27 cellular contexts compared by ENCODE assay signal in genomic region chr2:45739796-45740485, GRCh38.
A peak's percentile ranks its signal among the peaks of the same experiment; 100 is the strongest.
DNase-seq lines count a peak whose midpoint lies in the region; ATAC-seq, FAIRE-seq and TF ChIP-seq lines count a peak whose summit lies in the region.
"Had no signal": no experiment of that assay in that cellular context is flagged by ENCODE, and none has a peak within 500 bp of the region (broad histone marks: within the 10 kb centered on the region; RNA-seq: fewer than 3 reads in every experiment).

No MANE protein-coding gene starts in this region.

- FAIRE-seq in H54 (lab: Jason Lieb, UNC): no peak
- FAIRE-seq: endometrium, islet of Langerhans had no signal

- no peak for TF ChIP-seq CTCF in A673 (conservative IDR thresholded peaks at IDR 0.05; ENCODE audit: low read depth, low read length)

- peaks cover 15% of the 10 kb centered on the region for H3K4me1 ChIP-seq in A673 (ENCODE audit: insufficient read depth, low read length, poor library complexity, severe bottlenecking)
- H3K4me1 ChIP-seq in BLaER1: peaks cover 90% of the 10 kb centered on the region

- H4K20me1 ChIP-seq in BLaER1: peaks cover 97% of the 10 kb centered on the region

- DNase-seq in A673 (ENCODE audit: low spot score): peak; percentile 45
- peak; percentile 5 for DNase-seq in NCI-H1105 treated with DMSO at 0.1 percent for 48 hours (lab: John Stamatoyannopoulos, UW)
- DNase-seq in central memory CD8-positive, alpha-beta T cell (ENCODE audit: low spot score in 2 of 2): no peak
- DNase-seq in H54 (ENCODE audit: insufficient read length, low spot score): no peak
- no peak for DNase-seq in DMS53 treated with DMSO at 0.1 percent for 48 hours (lab: John Stamatoyannopoulos, UW; ENCODE audit: unreplicated experiment)
- DNase-seq: activated B cell treated with CpG ODN at 0.5 μM for 24 hours; activated effector memory CD4-positive, alpha-beta T cell treated with Interleukin-2 at 50 U/mL for 16 hours; Calu3; foreskin fibroblast; GF-D8; H9; hippocampal formation; MM.1S; NCI-H2029; NCI-H526 treated with DMSO at 0.1 percent for 48 hours; stimulated activated CD4-positive, alpha-beta T cell treated with anti-CD3 and anti-CD28 coated beads, Interleukin-1b, Interleukin-23, amount 100 ng/mL, for 48 hours; transverse colon had no signal

- CTCF ChIA-PET in A673 (lab: Charles Lee): no interaction called here

- H3K27me3 ChIP-seq in A673 (replicated peaks; ENCODE audit: insufficient read depth, low read depth, low read length, poor library complexity) (no peaks in the 10 kb centered on the region), BLaER1 (no peaks in the 10 kb centered on the region)
- H3K27me3 ChIP-seq: transverse colon had no signal

- intact Hi-C loops in A673 (cut with micrococcal nuclease; ENCODE audit: unreplicated experiment): no loop called here

- H3K9ac ChIP-seq in BLaER1: no peak overlapping the region

- H3K4me1 Mint-ChIP-seq in central memory CD8-positive, alpha-beta T cell: peaks cover 11% of the 10 kb centered on the region

- H3K36me3 ChIP-seq in A673 (ENCODE audit: insufficient read depth, low read length, poor library complexity, severe bottlenecking) (no peaks in the 10 kb centered on the region), BLaER1 (peaks cover 50% of the 10 kb centered on the region)
- H3K36me3 ChIP-seq: transverse colon had no signal

- POLR2A ChIA-PET in A673 (lab: Charles Lee; ENCODE audit: low non-redundant PET): no interaction called here

- no peak overlapping the region for H3K27ac ChIP-seq in A673 (ENCODE audit: low read depth, low read length, poor library complexity, severe bottlenecking)
- peak overlapping the region; percentile 27; the same call in 1 of the 2 replicates for H3K27ac ChIP-seq in BLaER1
- H3K27ac ChIP-seq: coronary artery, HL-60, SK-N-MC, transverse colon had no signal

- no peak overlapping the region for H3K4me3 Mint-ChIP-seq in central memory CD8-positive, alpha-beta T cell
- H3K4me3 Mint-ChIP-seq: activated B cell treated with CpG ODN at 0.5 μM for 24 hours; H9; IgD-negative memory B cell; stimulated activated naive CD8-positive, alpha-beta T cell treated with anti-CD3 and anti-CD28 coated beads, Interleukin-15, Interleukin-2, amounts not matched to agents 100 ng/mL and 50 ng/mL, for 24 hours had no signal

- peak overlapping the region; percentile 46 for H3K4me2 ChIP-seq in BLaER1

- no peak for TF ChIP-seq POLR2A in H54 (IDR thresholded peaks at IDR 0.05; ENCODE audit: low read depth, low read length)

- no peak for ATAC-seq in central memory CD8-positive, alpha-beta T cell (replicated peaks; ENCODE audit: extremely low read depth, poor library complexity, severe bottlenecking)
- ATAC-seq in GM18498 (IDR thresholded peaks at IDR 0.05; ENCODE audit: unreplicated experiment): no peak
- ATAC-seq: sciatic nerve had no signal

- H3K4me3 ChIP-seq in A673 (ENCODE audit: low read depth, low read length, poor library complexity, severe bottlenecking) (no peak overlapping the region), BLaER1 (no peak overlapping the region)
- H3K4me3 ChIP-seq: coronary artery, SK-N-MC, transverse colon had no signal

- H3K9me3 Mint-ChIP-seq in central memory CD8-positive, alpha-beta T cell: no peaks in the 10 kb centered on the region
- H3K9me3 Mint-ChIP-seq: activated B cell treated with CpG ODN at 0.5 μM for 24 hours; H9; IgD-negative memory B cell; stimulated activated naive CD8-positive, alpha-beta T cell treated with anti-CD3 and anti-CD28 coated beads, Interleukin-15, Interleukin-2, amounts not matched to agents 100 ng/mL and 50 ng/mL, for 24 hours had no signal

- no peaks in the 10 kb centered on the region for H3K27me3 Mint-ChIP-seq in central memory CD8-positive, alpha-beta T cell
- H3K27me3 Mint-ChIP-seq: activated B cell treated with CpG ODN at 0.5 μM for 24 hours; stimulated activated naive CD8-positive, alpha-beta T cell treated with anti-CD3 and anti-CD28 coated beads, Interleukin-15, Interleukin-2, amounts not matched to agents 100 ng/mL and 50 ng/mL, for 24 hours had no signal

- H3K27ac Mint-ChIP-seq in central memory CD8-positive, alpha-beta T cell (ENCODE audit: low read depth): peak overlapping the region; percentile 4
- H3K27ac Mint-ChIP-seq: activated B cell treated with CpG ODN at 0.5 μM for 24 hours; H9; IgD-negative memory B cell; stimulated activated naive CD8-positive, alpha-beta T cell treated with anti-CD3 and anti-CD28 coated beads, Interleukin-15, Interleukin-2, amounts not matched to agents 100 ng/mL and 50 ng/mL, for 24 hours had no signal

- no TSS peak for BruUV-seq in A673 (replicated peaks; lab: Mats Ljungman, UMichigan)

- no peaks in the 10 kb centered on the region for H3K36me3 Mint-ChIP-seq in central memory CD8-positive, alpha-beta T cell (ENCODE audit: insufficient read depth)

- H3K9me3 ChIP-seq in A673 (ENCODE audit: low read depth, low read length, poor library complexity, severe bottlenecking) (no peaks in the 10 kb centered on the region), BLaER1 (peaks cover 1% of the 10 kb centered on the region)
- H3K9me3 ChIP-seq: transverse colon had no signal

Comparison
In these comparisons a context has a peak if more than half of its experiments do, and no peak if none do; other contexts are left out.
1. DNase-seq: peak in A673 (single experiment) and NCI-H1105 treated with DMSO at 0.1 percent for 48 hours (single experiment); none in central memory CD8-positive, alpha-beta T cell (0 of 2), H54 (single experiment) and DMS53 treated with DMSO at 0.1 percent for 48 hours (single experiment).